13 cellular contexts compared by ENCODE assay signal in genomic region chr22:49351761-49352221, GRCh38.
"Had no signal": no experiment of that assay in that cellular context is flagged by ENCODE, and none has a peak within 500 bp of the region (broad histone marks: within the 10 kb centered on the region; RNA-seq: fewer than 3 reads in every experiment).

No MANE protein-coding gene starts in this region.

- H3K27ac ChIP-seq: cardiac muscle cell, gastroesophageal sphincter, uterus had no signal

- H3K36me3 ChIP-seq: cardiac muscle cell, gastroesophageal sphincter, uterus had no signal

- H3K27me3 ChIP-seq: cardiac muscle cell, uterus had no signal

- H3K9me3 Mint-ChIP-seq: activated naive CD4-positive, alpha-beta T cell treated with anti-CD3 and anti-CD28 coated beads, Interleukin-2, amount 10 ng/mL, durations not matched to agents 7 days and 5 days; activated T-helper 1 cell treated with anti-CD3 and anti-CD28 coated beads, Interleukin-12 subunit alpha, Interleukin-12 subunit beta, Interleukin-2, Interleukin-4 antibody, amounts not matched to agents 30 ng/mL and 10 ng/mL and 1 ng/mL, durations not matched to agents 14 hours and 24 hours and 36 hours; effector memory CD8-positive, alpha-beta T cell; natural killer cell treated with Interleukin-12 subunit alpha and Interleukin-12 subunit beta and Interleukin-15 and Interleukin-18, amount 100 ng/mL, for 72 hours; stimulated activated naive CD8-positive, alpha-beta T cell treated with anti-CD3 and anti-CD28 coated beads, Interleukin-15, amount 100 ng/mL, for 72 hours had no signal

- DNase-seq: activated CD4-positive, alpha-beta T cell treated with anti-CD3 and anti-CD28 coated beads, Interleukin-2, amount 50 U/mL, for 4 hours; activated CD4-positive, CD25-positive, alpha-beta regulatory T cell treated with anti-CD3 and anti-CD28 coated beads, Interleukin-2, amount 50 U/mL, for 72 hours; activated naive CD4-positive, alpha-beta T cell treated with anti-CD3 and anti-CD28 coated beads, Interleukin-2, amount 10 ng/mL, durations not matched to agents 7 days and 5 days; effector memory CD8-positive, alpha-beta T cell; occipital lobe; stimulated activated CD4-positive, alpha-beta T cell treated with anti-CD3 and anti-CD28 coated beads, Interleukin-4, amount 100 ng/mL, for 24 hours; stimulated activated naive CD8-positive, alpha-beta T cell treated with anti-CD3 and anti-CD28 coated beads, Interleukin-15, amount 100 ng/mL, for 72 hours; T-helper 17 cell; uterus had no signal

- H3K4me1 ChIP-seq: gastroesophageal sphincter, uterus had no signal

- H3K4me3 ChIP-seq: cardiac muscle cell, gastroesophageal sphincter, uterus had no signal

- H3K4me3 Mint-ChIP-seq: activated naive CD4-positive, alpha-beta T cell treated with anti-CD3 and anti-CD28 coated beads, Interleukin-2, amount 10 ng/mL, durations not matched to agents 7 days and 5 days; activated T-helper 1 cell treated with anti-CD3 and anti-CD28 coated beads, Interleukin-12 subunit alpha, Interleukin-12 subunit beta, Interleukin-2, Interleukin-4 antibody, amounts not matched to agents 30 ng/mL and 10 ng/mL and 1 ng/mL, durations not matched to agents 14 hours and 24 hours and 36 hours; effector memory CD8-positive, alpha-beta T cell; natural killer cell treated with Interleukin-12 subunit alpha and Interleukin-12 subunit beta and Interleukin-15 and Interleukin-18, amount 100 ng/mL, for 72 hours; stimulated activated naive CD8-positive, alpha-beta T cell treated with anti-CD3 and anti-CD28 coated beads, Interleukin-15, amount 100 ng/mL, for 72 hours; T-helper 17 cell had no signal

- H3K27ac Mint-ChIP-seq: activated naive CD4-positive, alpha-beta T cell treated with anti-CD3 and anti-CD28 coated beads, Interleukin-2, amount 10 ng/mL, durations not matched to agents 7 days and 5 days; activated T-helper 1 cell treated with anti-CD3 and anti-CD28 coated beads, Interleukin-12 subunit alpha, Interleukin-12 subunit beta, Interleukin-2, Interleukin-4 antibody, amounts not matched to agents 30 ng/mL and 10 ng/mL and 1 ng/mL, durations not matched to agents 14 hours and 24 hours and 36 hours; effector memory CD8-positive, alpha-beta T cell; natural killer cell treated with Interleukin-12 subunit alpha and Interleukin-12 subunit beta and Interleukin-15 and Interleukin-18, amount 100 ng/mL, for 72 hours; T-helper 17 cell had no signal

- H3K9me3 ChIP-seq: gastroesophageal sphincter, uterus had no signal

- ATAC-seq: effector memory CD8-positive, alpha-beta T cell; gastroesophageal sphincter; stimulated activated naive CD8-positive, alpha-beta T cell treated with anti-CD3 and anti-CD28 coated beads, Interleukin-15, amount 100 ng/mL, for 72 hours; T-helper 17 cell had no signal

- H3K36me3 Mint-ChIP-seq: activated naive CD4-positive, alpha-beta T cell treated with anti-CD3 and anti-CD28 coated beads, Interleukin-2, amount 10 ng/mL, durations not matched to agents 7 days and 5 days; natural killer cell treated with Interleukin-12 subunit alpha and Interleukin-12 subunit beta and Interleukin-15 and Interleukin-18, amount 100 ng/mL, for 72 hours had no signal

- H3K4me1 Mint-ChIP-seq: activated naive CD4-positive, alpha-beta T cell treated with anti-CD3 and anti-CD28 coated beads, Interleukin-2, amount 10 ng/mL, durations not matched to agents 7 days and 5 days; stimulated activated naive CD8-positive, alpha-beta T cell treated with anti-CD3 and anti-CD28 coated beads, Interleukin-15, amount 100 ng/mL, for 72 hours; T-helper 17 cell had no signal
